In the genomic region with DNA sequence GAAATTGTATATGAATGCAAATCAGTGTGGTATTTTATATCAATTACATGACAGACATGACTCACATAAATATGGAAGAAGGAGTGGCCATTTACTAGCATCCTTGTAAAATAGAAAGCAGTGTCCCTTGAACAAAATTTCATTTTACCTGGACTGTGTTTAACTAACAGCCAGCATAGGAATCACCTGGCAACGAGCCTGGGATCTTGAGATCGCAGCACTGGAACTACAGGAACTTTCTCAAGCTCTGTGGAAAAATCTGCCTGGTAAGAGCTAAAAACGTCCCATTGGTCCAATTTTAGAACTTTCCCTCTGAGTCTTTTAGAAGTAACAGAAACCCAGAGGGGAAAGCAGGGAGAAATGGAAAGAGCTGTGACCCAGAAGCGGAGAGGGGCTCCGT, we compare ENCODE assay signal across 13 cellular contexts.
A peak's percentile ranks its signal among the peaks of the same experiment; 100 is the strongest.
DNase-seq lines count a peak whose midpoint lies in the region; ATAC-seq and TF ChIP-seq lines count a peak whose summit lies in the region.
"Had no signal": no experiment of that assay in that cellular context is flagged by ENCODE, and none has a peak within 500 bp of the region (broad histone marks: within the 10 kb centered on the region; RNA-seq: fewer than 3 reads in every experiment).

No MANE protein-coding gene starts in this region.

- H3K9me3 ChIP-seq in transverse colon (no peaks in the 10 kb centered on the region), gastroesophageal sphincter (no peaks in the 10 kb centered on the region)

- H3K27me3 ChIP-seq in transverse colon (no peaks in the 10 kb centered on the region), gastroesophageal sphincter (no peaks in the 10 kb centered on the region)

- 60 to 69% methylated on average over 5 of the region's 5 CpGs for WGBS in transverse colon (ENCODE audit: low coverage in 1 of 2), 2 donors
- 41 to 42% methylated on average over 5 of the region's 5 CpGs for WGBS in gastroesophageal sphincter (ENCODE audit: low coverage in 1 of 2), 2 donors

- no peak for ATAC-seq in HG03280 (IDR thresholded peaks at IDR 0.05; ENCODE audit: unreplicated experiment)
- ATAC-seq in gastroesophageal sphincter = no peak
- ATAC-seq: CD8-positive, alpha-beta T cell had no signal

- no peak for TF ChIP-seq EP300 in transverse colon (IDR thresholded peaks at IDR 0.05; ENCODE audit: low read depth)
- TF ChIP-seq EP300 in gastroesophageal sphincter (IDR thresholded peaks at IDR 0.05) = no peak

- no peak for TF ChIP-seq CTCF in AG10803 (conservative IDR thresholded peaks at IDR 0.05; ENCODE audit: low read length)
- no peak for TF ChIP-seq CTCF in LNCaP clone FGC (IDR thresholded peaks at IDR 0.05; ENCODE audit: control insufficient read depth, extremely low read depth, insufficient read depth)
- no peak for TF ChIP-seq CTCF in transverse colon (IDR thresholded peaks at IDR 0.05)
- TF ChIP-seq CTCF in gastroesophageal sphincter (IDR thresholded peaks at IDR 0.05) = no peak

- H3K36me3 ChIP-seq in transverse colon (no peaks in the 10 kb centered on the region), gastroesophageal sphincter (no peaks in the 10 kb centered on the region)

- in situ Hi-C loops in transverse colon (cut with MboI; ENCODE audit: low pct_ligation_motif_present in 1 of 4, low pct_unique_long_range_greater_than_20kb in 1 of 4, low sequenced_read_pairs in 3 of 4) = no loop called here

- DNase-seq in AG10803 (ENCODE audit: low read depth) (peak; percentile 4), LNCaP clone FGC (ENCODE audit: low read depth) (peak; percentile 43), fibroblast of gingiva (ENCODE audit: low read depth) (peak; percentile 13), stromal cell of bone marrow (ENCODE audit: low read depth) (peak; percentile 4), transverse colon (no peak)
- DNase-seq: CD8-positive, alpha-beta T cell; DMS53; GF-D8; GOT3; H9 had no signal

- H3K4me1 ChIP-seq in transverse colon = no peaks in the 10 kb centered on the region
- H3K4me1 ChIP-seq in gastroesophageal sphincter = peaks cover 0 to 8% (median 0%) of the 10 kb centered on the region in 3 donors

- no peak for TF ChIP-seq POLR2A in transverse colon (IDR thresholded peaks at IDR 0.05)
- no peak for TF ChIP-seq POLR2A in gastroesophageal sphincter (IDR thresholded peaks at IDR 0.05)

- H3K27ac ChIP-seq in transverse colon = no peak overlapping the region
- H3K27ac ChIP-seq in gastroesophageal sphincter = no peak overlapping the region
- H3K27ac ChIP-seq: HL-60 had no signal

- intact Hi-C loops in transverse colon (cut with DNase I; ENCODE audit: low total_unique reads) = no loop called here

- H3K4me3 ChIP-seq in AG10803 (ENCODE audit: low read length) (no peak overlapping the region), LNCaP clone FGC (ENCODE audit: low read depth, low read length) (no peak overlapping the region), transverse colon (no peak overlapping the region), gastroesophageal sphincter (no peak overlapping the region)
